Comparison of ENCODE assay signal across 1 cellular context in genomic region chr17:42677012-42677857, GRCh38.
A peak's percentile ranks its signal among the peaks of the same experiment; 100 is the strongest.
TF ChIP-seq lines count a peak whose summit lies in the region.

No MANE protein-coding gene starts in this region.

TF ChIP-seq in HEK293, 187 proteins besides CTCF, POLR2A, EP300 and RAD21 (continued from another document):
- TF ChIP-seq ZNF280C (tag by site-specific recombination; IDR thresholded peaks at IDR 0.05): no peak
- TF ChIP-seq ZSCAN5A (tag by site-specific recombination; IDR thresholded peaks at IDR 0.05): no peak
- no peak for TF ChIP-seq ZNF548 (tag by site-specific recombination; IDR thresholded peaks at IDR 0.05)
- TF ChIP-seq ZNF521 (tag by site-specific recombination; IDR thresholded peaks at IDR 0.05): no peak
- no peak for TF ChIP-seq ZNF654 (tag by site-specific recombination; IDR thresholded peaks at IDR 0.05; ENCODE audit: low read depth)
- no peak for TF ChIP-seq ZNF202 (tag by site-specific recombination; IDR thresholded peaks at IDR 0.05; ENCODE audit: borderline replicate concordance)
- peak; percentile 25; the same call in 1 of the 2 replicates for TF ChIP-seq ZNF623 (tag by site-specific recombination; IDR thresholded peaks at IDR 0.05)
- no peak for TF ChIP-seq ZNF354C (tag by site-specific recombination; IDR thresholded peaks at IDR 0.05; ENCODE audit: borderline replicate concordance, low read depth)
- TF ChIP-seq ZNF404 (tag by site-specific recombination; IDR thresholded peaks at IDR 0.05): no peak
- no peak for TF ChIP-seq WT1 (tag by site-specific recombination; IDR thresholded peaks at IDR 0.05)
- TF ChIP-seq ZNF23 (tag by site-specific recombination; IDR thresholded peaks at IDR 0.05; ENCODE audit: borderline replicate concordance): no peak
- TF ChIP-seq SP2 (tag by site-specific recombination; IDR thresholded peaks at IDR 0.05): peak; percentile 96
- TF ChIP-seq ZNF184 (tag by site-specific recombination; IDR thresholded peaks at IDR 0.05): no peak
- no peak for TF ChIP-seq ZNF621 (tag by site-specific recombination; IDR thresholded peaks at IDR 0.05)
- TF ChIP-seq EGR2 (tag by site-specific recombination; IDR thresholded peaks at IDR 0.05; ENCODE audit: low read depth): no peak
- TF ChIP-seq KLF10 (tag by site-specific recombination; IDR thresholded peaks at IDR 0.05): peak; percentile 65
- TF ChIP-seq OSR2 (tag by site-specific recombination; IDR thresholded peaks at IDR 0.05): peak; percentile 48; the same call in 1 of the 2 replicates
- TF ChIP-seq ZNF514 (tag by site-specific recombination; IDR thresholded peaks at IDR 0.05): no peak
- TF ChIP-seq ZNF157 (tag by site-specific recombination; IDR thresholded peaks at IDR 0.05): no peak
- no peak for TF ChIP-seq ZNF16 (tag by site-specific recombination; IDR thresholded peaks at IDR 0.05; ENCODE audit: low read depth)
- no peak for TF ChIP-seq ZNF214 (tag by site-specific recombination; IDR thresholded peaks at IDR 0.05; ENCODE audit: borderline replicate concordance)
- no peak for TF ChIP-seq ZNF140 (tag by site-specific recombination; IDR thresholded peaks at IDR 0.05)
- TF ChIP-seq ZNF362 (tag by site-specific recombination; IDR thresholded peaks at IDR 0.05): no peak
- no peak for TF ChIP-seq INSM2 (tag by site-specific recombination; IDR thresholded peaks at IDR 0.05)
- no peak for TF ChIP-seq AEBP2 (tag by site-specific recombination; IDR thresholded peaks at IDR 0.05; ENCODE audit: borderline replicate concordance)
- no peak for TF ChIP-seq ZSCAN16 (tag by site-specific recombination; IDR thresholded peaks at IDR 0.05)
- TF ChIP-seq ZNF18 (tag by site-specific recombination; IDR thresholded peaks at IDR 0.05): no peak
- no peak for TF ChIP-seq ZNF148 (tag by site-specific recombination; IDR thresholded peaks at IDR 0.05; ENCODE audit: borderline replicate concordance)
- no peak for TF ChIP-seq TCF7L2 (IDR thresholded peaks at IDR 0.05; ENCODE audit: borderline replicate concordance, low read depth, low read length)
- TF ChIP-seq ZNF169 (tag by site-specific recombination; IDR thresholded peaks at IDR 0.05): no peak
- 0 out of 2 replicates have a peak, but pooled peaks have one; percentile 7 for TF ChIP-seq ZBTB8A (tag by site-specific recombination; IDR thresholded peaks at IDR 0.05)
- no peak for TF ChIP-seq ELK4 (IDR thresholded peaks at IDR 0.05; ENCODE audit: borderline replicate concordance, low read depth, low read length)
- no peak for TF ChIP-seq ZNF112 (tag by site-specific recombination; IDR thresholded peaks at IDR 0.05)
- TF ChIP-seq REST (tag by site-specific recombination; IDR thresholded peaks at IDR 0.05): no peak
- TF ChIP-seq ZXDB (tag by site-specific recombination; IDR thresholded peaks at IDR 0.05): no peak; the same call in 1 of the 2 replicates
- TF ChIP-seq ZNF768 (tag by site-specific recombination; IDR thresholded peaks at IDR 0.05): no peak
- no peak for TF ChIP-seq ZNF785 (tag by site-specific recombination; IDR thresholded peaks at IDR 0.05)
- TF ChIP-seq ZNF747 (tag by site-specific recombination; IDR thresholded peaks at IDR 0.05): no peak
- TF ChIP-seq ZNF175 (tag by site-specific recombination; IDR thresholded peaks at IDR 0.05): no peak
- no peak for TF ChIP-seq PBX3 (CRISPR knock-in tag; IDR thresholded peaks at IDR 0.05)
- TF ChIP-seq GLIS1 (tag by site-specific recombination; IDR thresholded peaks at IDR 0.05): no peak
- peak; percentile 96 for TF ChIP-seq ZBTB21 (tag by site-specific recombination; IDR thresholded peaks at IDR 0.05)
- TF ChIP-seq HOXD13 (CRISPR knock-in tag; IDR thresholded peaks at IDR 0.05; ENCODE audit: borderline replicate concordance): no peak
- no peak for TF ChIP-seq ZNF626 (tag by site-specific recombination; IDR thresholded peaks at IDR 0.05)
- no peak for TF ChIP-seq ZNF24 (tag by site-specific recombination; IDR thresholded peaks at IDR 0.05)
- no peak for TF ChIP-seq ZNF155 (tag by site-specific recombination; IDR thresholded peaks at IDR 0.05)
- TF ChIP-seq YY1 (tag by site-specific recombination; IDR thresholded peaks at IDR 0.05): no peak
- TF ChIP-seq HOXC10 (CRISPR knock-in tag; IDR thresholded peaks at IDR 0.05): no peak
- TF ChIP-seq ZNF146 (tag by site-specific recombination; IDR thresholded peaks at IDR 0.05): no peak
- TF ChIP-seq ZNF416 (tag by site-specific recombination; IDR thresholded peaks at IDR 0.05): no peak
- TF ChIP-seq GLIS2 (tag by site-specific recombination; IDR thresholded peaks at IDR 0.05): no peak
- no peak for TF ChIP-seq ZNF426 (tag by site-specific recombination; IDR thresholded peaks at IDR 0.05)
